In the genomic region with DNA sequence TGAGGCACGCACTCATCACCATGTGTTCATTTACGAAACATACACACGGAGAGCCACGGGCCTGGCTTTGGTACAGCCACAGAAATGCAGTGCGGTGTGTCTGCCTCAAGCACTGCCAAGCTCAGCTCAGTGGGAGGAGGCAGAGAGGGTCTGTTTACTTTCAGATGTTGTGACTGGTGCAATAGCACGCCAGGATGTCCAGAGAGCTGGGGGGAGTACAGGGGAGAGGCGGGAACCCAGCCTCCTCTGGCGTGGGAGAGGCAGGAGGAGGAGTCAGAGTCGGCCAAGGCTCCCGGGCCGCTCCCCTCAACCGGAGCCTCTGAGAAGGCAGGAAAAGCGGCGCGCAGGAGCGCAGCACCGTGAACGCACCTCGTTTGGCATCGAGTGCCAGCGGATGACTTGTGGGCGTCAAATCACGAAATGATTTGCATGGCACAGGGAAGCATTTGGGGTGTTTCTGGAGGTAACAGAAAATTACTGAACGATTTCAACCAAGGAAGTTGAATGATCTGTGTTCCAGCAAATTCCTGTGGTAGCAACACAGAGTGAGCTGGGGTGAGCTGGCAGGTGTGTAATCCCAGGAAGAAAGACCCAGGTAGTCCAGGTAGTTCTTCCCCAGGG, we compare ENCODE assay signal across 9 cellular contexts.
A peak's percentile ranks its signal among the peaks of the same experiment; 100 is the strongest.
DNase-seq lines count a peak whose midpoint lies in the region; ATAC-seq and TF ChIP-seq lines count a peak whose summit lies in the region.
"Had no signal": no experiment of that assay in that cellular context is flagged by ENCODE, and none has a peak within 500 bp of the region (broad histone marks: within the 10 kb centered on the region; RNA-seq: fewer than 3 reads in every experiment).

No MANE protein-coding gene starts in this region.

- peaks cover 5% of the 10 kb centered on the region for H3K9me3 Mint-ChIP-seq in osteocyte (ENCODE audit: unreplicated experiment)

- no peak overlapping the region for H3K4me3 Mint-ChIP-seq in osteocyte (ENCODE audit: unreplicated experiment)
- H3K4me3 Mint-ChIP-seq: neural progenitor cell had no signal

- peaks cover 8% of the 10 kb centered on the region for H3K36me3 Mint-ChIP-seq in osteocyte (ENCODE audit: unreplicated experiment)

- no peaks in the 10 kb centered on the region for H3K27me3 Mint-ChIP-seq in osteocyte (ENCODE audit: unreplicated experiment)

- no peak for ATAC-seq in HG03139 (IDR thresholded peaks at IDR 0.05; ENCODE audit: unreplicated experiment)
- ATAC-seq in GM18868 (IDR thresholded peaks at IDR 0.05; ENCODE audit: unreplicated experiment), result no peak

- H3K27ac ChIP-seq in epithelial cell of prostate, result peak overlapping the region; percentile 91
- H3K27ac ChIP-seq: neural progenitor cell had no signal

- TF ChIP-seq CTCF in osteocyte (IDR thresholded peaks at IDR 0.05) (no peak), GM10266 (IDR thresholded peaks at IDR 0.05; ENCODE audit: control insufficient read depth, insufficient read depth, low read depth, missing control alignments) (no peak)

- H3K27ac Mint-ChIP-seq in osteocyte (ENCODE audit: unreplicated experiment), result no peak overlapping the region
- H3K27ac Mint-ChIP-seq: neural progenitor cell had no signal

- DNase-seq in Daoy (ENCODE audit: low read depth), result peak; percentile 86
- peak; percentile 77 for DNase-seq in NCI-H345 treated with DMSO at 0.1 percent for 48 hours (lab: John Stamatoyannopoulos, UW; ENCODE audit: unreplicated experiment)
- peak; percentile 20 for DNase-seq in epithelial cell of prostate (ENCODE audit: low read depth, low spot score)
- peak; percentile 77 for DNase-seq in osteocyte (ENCODE audit: extremely low spot score, unreplicated experiment)
- DNase-seq in GM10266 (ENCODE audit: extremely low spot score), result no peak
- no peak for DNase-seq in NCI-H2196 treated with DMSO at 0.1 percent for 48 hours (lab: John Stamatoyannopoulos, UW; ENCODE audit: unreplicated experiment)

- peaks cover 13% of the 10 kb centered on the region for H3K4me1 Mint-ChIP-seq in osteocyte (ENCODE audit: unreplicated experiment)

Comparison
In these comparisons a context has a peak if more than half of its experiments do, and no peak if none do; other contexts are left out.
1. DNase-seq: peak in Daoy (single experiment), NCI-H345 treated with DMSO at 0.1 percent for 48 hours (single experiment), epithelial cell of prostate (single experiment) and osteocyte (single experiment); none in GM10266 (single experiment) and NCI-H2196 treated with DMSO at 0.1 percent for 48 hours (single experiment).